Comparison of ENCODE assay signal across 9 cellular contexts in genomic region chr1:155911156-155912055, GRCh38. TPM values are rescaled to one million over a fixed set of nuclear protein-coding genes. Genes with fewer than 3 reads are reported as not detected.
DNase-seq lines count a peak whose midpoint lies in the region; ATAC-seq, FAIRE-seq and TF ChIP-seq lines count a peak whose summit lies in the region.
"Had no signal": no experiment of that assay in that cellular context is flagged by ENCODE, and none has a peak within 500 bp of the region (broad histone marks: within the 10 kb centered on the region; RNA-seq: fewer than 3 reads in every experiment).

TSS of gene RIT1 (minus strand) at chr1:155911349. CDS start at chr1:155910761, 588 bp downstream.

- 0 out of 2 replicates have a peak, but pooled peaks have one; percentile 31 for TF ChIP-seq RAD21 in HepG2 (CRISPR knock-in tag; IDR thresholded peaks at IDR 0.05)

- 12% methylated on average over 25 of the region's 34 CpGs for WGBS in HepG2 (ENCODE audit: low lambda C conversion rate)

- intact Hi-C loops in dorsolateral prefrontal cortex (cut with DNase I) = loop anchor here (2.0 to 5.0 kb wide), 2 partner anchors 39 to 51 kb away; no protein-coding TSS in a partner anchor
- intact Hi-C loops in HepG2 (cut with micrococcal nuclease; ENCODE audit: unreplicated experiment) = no loop called here

- TF ChIP-seq CTCF in BJ (IDR thresholded peaks at IDR 0.05; ENCODE audit: insufficient read depth, low read depth, low read length) (no peak), dorsolateral prefrontal cortex (IDR thresholded peaks at IDR 0.05 in 54 of 56, conservative IDR thresholded peaks at IDR 0.05 in 2 of 56; ENCODE audit: low read depth in 1 of 56, partially characterized antibody in 56 of 56) (peak in 14 of 56 donors; percentile 11 to 37 (median 20)), HepG2 (CRISPR knock-in tag; IDR thresholded peaks at IDR 0.05) (no peak)

- H3K4me3 ChIP-seq in BJ (ENCODE audit: low read depth, low read length) (peak within 1 kb of the TSS; percentile 59), dorsolateral prefrontal cortex (peak within 1 kb of the TSS; percentile 42 to 92 (median 79)), HepG2 (replicated peaks in 1 of 3; ENCODE audit: insufficient read depth in 1 of 3, low read depth in 2 of 3, low read length in 3 of 3) (peak within 1 kb of the TSS; percentile 62 to 79 (median 78))

- no peaks in the 10 kb centered on the region for H3K9me3 ChIP-seq in HepG2 (ENCODE audit: low read length)

- peak within 1 kb of the TSS; percentile 74 for H3K9ac ChIP-seq in HepG2 (ENCODE audit: insufficient read depth, low read depth, low read length)

- peak within 1 kb of the TSS; percentile 76 to 97 (median 92) for H3K27ac ChIP-seq in dorsolateral prefrontal cortex
- peak within 1 kb of the TSS; percentile 61 for H3K27ac ChIP-seq in HepG2 (ENCODE audit: extremely low read length, insufficient read depth, low read length)

- POLR2A ChIA-PET in BJ (lab: Charles Lee) (no interaction called here), HepG2 (lab: Yijun Ruan, JAX) (interaction anchor here (0.7 to 1.5 kb wide), 6 partner anchors 13 to 33 kb away, joined by 3 to 4 read pairs (median 4); partner anchors contain the start of gene KHDC4)

- H3K36me3 ChIP-seq in BJ (ENCODE audit: control insufficient read depth, insufficient read depth, low read length) (peaks cover 8% of the 10 kb centered on the region), HepG2 (replicated peaks in 1 of 2; ENCODE audit: control insufficient read depth in 1 of 2, insufficient read depth in 2 of 2, low read length in 2 of 2) (peaks cover 11 to 47% of the 10 kb centered on the region in 2 experiments)

- no peak within 1 kb of the TSS for H2AFZ ChIP-seq in HepG2 (ENCODE audit: low read length)

- H3K27me3 ChIP-seq in BJ (ENCODE audit: control insufficient read depth, insufficient read depth, low read length) (no peaks in the 10 kb centered on the region), dorsolateral prefrontal cortex (no peaks in the 10 kb centered on the region), HepG2 (ENCODE audit: control insufficient read depth in 1 of 2, insufficient read depth in 2 of 2, low read length in 2 of 2) (no peaks in the 10 kb centered on the region)

- CTCF ChIA-PET in BJ (lab: Yijun Ruan, JAX) = no interaction called here
- CTCF ChIA-PET in HepG2 (lab: Yijun Ruan, JAX; ENCODE audit: low intra/inter-chr PET ratio, low total read pairs) = no interaction called here

- TF ChIP-seq POLR2A in GM19193 (IDR thresholded peaks at IDR 0.05; ENCODE audit: extremely low read depth, insufficient read depth, insufficient read length) (peak; percentile 76), HepG2 (IDR thresholded peaks at IDR 0.05; ENCODE audit: insufficient read depth in 1 of 2, low read depth in 2 of 2, low read length in 2 of 2) (peak in 1 of 2 experiments; percentile 85; a peak in 2 of 4 replicates)

- H3K4me1 ChIP-seq in HepG2 (ENCODE audit: insufficient read depth, low read length) = peaks cover 21% of the 10 kb centered on the region

- in situ Hi-C loops in HepG2 (cut with HindIII; ENCODE audit: extremely low pct_ligation_motif_present, low pct_unique_long_range_greater_than_20kb) = no loop called here

- peak within 1 kb of the TSS; percentile 76 for H3K4me2 ChIP-seq in HepG2 (ENCODE audit: low read depth, low read length)

- H4K20me1 ChIP-seq in HepG2 (ENCODE audit: insufficient read depth, low read length) = no peaks in the 10 kb centered on the region

- TF ChIP-seq EP300 in HepG2 (IDR thresholded peaks at IDR 0.05; ENCODE audit: low read depth in 2 of 2, low read length in 2 of 2) (peak in 1 of 2 experiments; percentile 9; a peak in 1 of 4 replicates), HepG2 (CRISPR knock-in tag; IDR thresholded peaks at IDR 0.05; ENCODE audit: borderline replicate concordance) (no peak)

- DNase-seq in BJ (ENCODE audit: low read depth) = no peak
- DNase-seq in NCI-H748 treated with DMSO at 0.1 percent for 48 hours (lab: John Stamatoyannopoulos, UW) = peak; percentile 74
- peak; percentile 88 to 89 for DNase-seq in activated CD4-positive, alpha-beta T cell treated with anti-CD3 and anti-CD28 coated beads, Interleukin-2, amount 50 U/mL, for 48 hours
- DNase-seq in dorsolateral prefrontal cortex = peak; percentile 73 to 89 (median 78)
- peak; percentile 70 for DNase-seq in HepG2 (ENCODE audit: low spot score)
- peak; percentile 85 for DNase-seq in stimulated activated CD4-positive, alpha-beta T cell treated with anti-CD3 and anti-CD28 coated beads, Interleukin-4, amount 100 ng/mL, for 1 hour

- no TSS peak for BruUV-seq in HepG2 (replicated peaks; lab: Mats Ljungman, UMichigan)

- ATAC-seq in HG03432 (IDR thresholded peaks at IDR 0.05; ENCODE audit: unreplicated experiment) (peak; percentile 82), HepG2 (peak; percentile 87)

- peak; percentile 53 for FAIRE-seq in HepG2 (lab: Jason Lieb, UNC)
- FAIRE-seq: islet of Langerhans had no signal

- H3K79me2 ChIP-seq in HepG2 (ENCODE audit: insufficient read depth, low read length) = peaks cover 13% of the 10 kb centered on the region

TF ChIP-seq in HepG2, 621 proteins besides CTCF, POLR2A, EP300 and RAD21 (continues in another document):
- TF ChIP-seq SALL2 (CRISPR knock-in tag; IDR thresholded peaks at IDR 0.05) = no peak
- TF ChIP-seq RBFOX2 (IDR thresholded peaks at IDR 0.05; ENCODE audit: low read depth, low read length) = peak; percentile 75
- no peak for TF ChIP-seq REXO4 (CRISPR knock-in tag; IDR thresholded peaks at IDR 0.05; ENCODE audit: borderline replicate concordance)
- TF ChIP-seq ZNF766 (CRISPR knock-in tag; IDR thresholded peaks at IDR 0.05; ENCODE audit: borderline replicate concordance) = no peak
- TF ChIP-seq, protein P1, sequence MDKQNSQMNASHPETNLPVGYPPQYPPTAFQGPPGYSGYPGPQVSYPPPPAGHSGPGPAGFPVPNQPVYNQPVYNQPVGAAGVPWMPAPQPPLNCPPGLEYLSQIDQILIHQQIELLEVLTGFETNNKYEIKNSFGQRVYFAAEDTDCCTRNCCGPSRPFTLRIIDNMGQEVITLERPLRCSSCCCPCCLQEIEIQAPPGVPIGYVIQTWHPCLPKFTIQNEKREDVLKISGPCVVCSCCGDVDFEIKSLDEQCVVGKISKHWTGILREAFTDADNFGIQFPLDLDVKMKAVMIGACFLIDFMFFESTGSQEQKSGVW (CRISPR knock-in tag; IDR thresholded peaks at IDR 0.05; ENCODE audit: borderline replicate concordance) = no peak
- no peak for TF ChIP-seq MTF1 (CRISPR knock-in tag; IDR thresholded peaks at IDR 0.05)
- TF ChIP-seq ZNF20 (CRISPR knock-in tag; IDR thresholded peaks at IDR 0.05) = no peak
- TF ChIP-seq SIN3B (IDR thresholded peaks at IDR 0.05; ENCODE audit: low read length) = no peak
- TF ChIP-seq GFI1 (CRISPR knock-in tag; IDR thresholded peaks at IDR 0.05; ENCODE audit: borderline replicate concordance) = 0 out of 2 replicates have a peak, but pooled peaks have one; percentile 24
- no peak for TF ChIP-seq MAFK (conservative IDR thresholded peaks at IDR 0.05 in 1 of 2, IDR thresholded peaks at IDR 0.05 in 1 of 2; ENCODE audit: low read length in 2 of 2)
- no peak for TF ChIP-seq ZSCAN31 (CRISPR knock-in tag; IDR thresholded peaks at IDR 0.05; ENCODE audit: low read depth)
- no peak for TF ChIP-seq TEAD2 (CRISPR knock-in tag; IDR thresholded peaks at IDR 0.05)
- TF ChIP-seq GPBP1L1 (CRISPR knock-in tag; IDR thresholded peaks at IDR 0.05) = no peak
- TF ChIP-seq NAIF1 (CRISPR knock-in tag; IDR thresholded peaks at IDR 0.05; ENCODE audit: borderline replicate concordance) = no peak
- TF ChIP-seq FOXC1 (CRISPR knock-in tag; IDR thresholded peaks at IDR 0.05; ENCODE audit: borderline replicate concordance) = no peak

RNA-seq across cellular contexts. Expression of gene RIT1, which starts in this region (rescaled TPM):
- 25.8 and 42.6 TPM in 2 replicates for polyA plus RNA-seq in BJ (2011; rRNA removed)
- 28.8 and 32.9 TPM in 2 replicates for polyA minus RNA-seq in BJ (2011; rRNA and poly(A)+ RNA removed)
- 10 to 100 TPM; 13.3 to 34.9 (median 21.2) TPM for total RNA-seq in dorsolateral prefrontal cortex
- 12.2 and 15.9 TPM in 2 replicates for total RNA-seq in HepG2 (2016; rRNA removed; fragmentation: Illumina TruSeq; extraction: Trizol)
- total RNA-seq in HepG2 (2016; cell fraction: cytosol; rRNA removed; fragmentation: Illumina TruSeq; extraction: Trizol; ENCODE audit: low read depth) = 1.8 and 2.7 TPM in 2 replicates
- 12.0 and 18.3 TPM in 2 replicates for total RNA-seq in HepG2 (2016; cell fraction: insoluble cytoplasmic fraction; rRNA removed; fragmentation: Illumina TruSeq; extraction: Trizol)
- total RNA-seq in HepG2 (2016; cell fraction: membrane; rRNA removed; fragmentation: Illumina TruSeq; extraction: Trizol) = 3.7 and 5.0 TPM in 2 replicates
- total RNA-seq in HepG2 (2016; cell fraction: nucleus; rRNA removed; fragmentation: Illumina TruSeq; extraction: Trizol) = 5.1 and 6.9 TPM in 2 replicates
- polyA plus RNA-seq in HepG2 (2011; rRNA removed) = 29.3 and 32.2 TPM in 2 replicates
- 27.0 and 36.8 TPM in 2 replicates for polyA plus RNA-seq in HepG2 (2011; cell fraction: cytosol; rRNA removed)
- 10.2 and 15.6 TPM in 2 replicates for polyA plus RNA-seq in HepG2 (2011; cell fraction: nucleus; rRNA removed)
- polyA plus RNA-seq in HepG2 (2012) = 14.8 and 19.9 TPM in 2 replicates
- polyA plus RNA-seq in HepG2 (2016; cell fraction: cytosol; fragmentation: Illumina TruSeq; extraction: Trizol; ENCODE audit: low read depth) = 1.3 and 1.4 TPM in 2 replicates
- polyA plus RNA-seq in HepG2 (2016; cell fraction: insoluble cytoplasmic fraction; fragmentation: Illumina TruSeq; extraction: Trizol; ENCODE audit: low read depth) = 12.1 and 13.9 TPM in 2 replicates
- polyA plus RNA-seq in HepG2 (2016; cell fraction: membrane; fragmentation: Illumina TruSeq; extraction: Trizol; ENCODE audit: low read depth) = 1.8 and 2.0 TPM in 2 replicates
- 13.6 and 15.1 TPM in 2 replicates for polyA plus RNA-seq in HepG2 (2016; cell fraction: nucleus; fragmentation: Illumina TruSeq; extraction: Trizol; ENCODE audit: insufficient read depth, low read depth)
- polyA minus RNA-seq in HepG2 (2011; rRNA and poly(A)+ RNA removed; ENCODE audit: low replicate concordance) = 23.7 and 26.0 TPM in 2 replicates
- polyA minus RNA-seq in HepG2 (2011; cell fraction: cytosol; rRNA and poly(A)+ RNA removed) = 16.1 and 17.4 TPM in 2 replicates
- polyA minus RNA-seq in HepG2 (2011; cell fraction: nucleus; rRNA and poly(A)+ RNA removed) = 11.6 and 20.5 TPM in 2 replicates
